In the genomic region with DNA sequence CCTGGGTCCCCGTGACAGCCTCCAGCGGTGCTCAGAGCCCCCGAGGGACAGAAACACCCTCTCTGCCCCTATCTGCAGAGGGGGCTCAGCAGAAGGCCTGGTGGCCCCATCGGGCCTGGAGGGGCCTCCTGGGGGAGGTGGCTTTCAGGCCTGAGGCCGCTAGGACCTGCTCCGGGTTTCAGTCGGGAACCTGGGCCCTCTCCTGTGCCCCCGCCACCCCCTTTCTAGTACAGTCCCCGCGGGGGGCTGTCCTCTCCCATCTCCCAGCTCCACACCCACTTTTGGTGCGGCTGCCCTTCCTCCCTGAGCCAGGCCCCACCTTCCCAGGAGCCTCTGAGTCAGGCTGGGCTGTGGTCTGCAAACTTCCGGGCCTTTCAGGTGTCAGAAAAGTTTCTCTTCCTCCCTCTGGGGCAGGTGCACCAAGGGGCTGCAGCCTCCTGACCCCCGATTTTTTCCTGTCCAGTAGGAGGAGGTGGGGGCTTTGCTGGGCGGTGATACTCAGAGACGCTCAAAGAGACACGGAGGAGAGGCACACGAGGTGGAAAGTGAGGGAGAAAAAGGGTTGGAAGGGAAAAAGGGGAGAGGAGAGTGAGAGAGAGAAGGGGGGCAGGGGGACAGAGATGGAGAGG, we compare ENCODE assay signal across 8 cellular contexts. TPM values are rescaled to one million over a fixed set of nuclear protein-coding genes. Genes with fewer than 3 reads are reported as not detected.
DNase-seq lines count a peak whose midpoint lies in the region; ATAC-seq and TF ChIP-seq lines count a peak whose summit lies in the region.

No MANE protein-coding gene starts in this region.

- TF ChIP-seq CTCF in Loucy (conservative IDR thresholded peaks at IDR 0.05; ENCODE audit: low read length) (no peak), mucosa of descending colon (IDR thresholded peaks at IDR 0.05) (no peak)

- H3K36me3 Mint-ChIP-seq in CD4-positive, alpha-beta memory T cell: peaks cover 17 to 32% of the 10 kb centered on the region in 2 donors

- POLR2A ChIA-PET in CD4-positive, alpha-beta memory T cell (lab: Charles Lee; ENCODE audit: partially characterized antibody): interaction anchor here (0.6 to 3.8 kb wide), 11 partner anchors 11 to 93 kb away, joined by 3 to 17 read pairs (median 4); no protein-coding TSS in a partner anchor

- H3K27me3 Mint-ChIP-seq in CD4-positive, alpha-beta memory T cell: no peaks in the 10 kb centered on the region

- no peaks in the 10 kb centered on the region for H3F3A ChIP-seq in Loucy (ENCODE audit: low read depth)

- no peaks in the 10 kb centered on the region for H3K9me3 ChIP-seq in CD4-positive, alpha-beta memory T cell (ENCODE audit: control insufficient read depth in 1 of 2, low read length in 2 of 2)
- H3K9me3 ChIP-seq in Loucy (ENCODE audit: insufficient read depth, low read depth, low read length) (no peaks in the 10 kb centered on the region), mucosa of descending colon (no peaks in the 10 kb centered on the region)

- H3K4me1 ChIP-seq in CD4-positive, alpha-beta memory T cell (ENCODE audit: insufficient read depth, low read length): peaks cover 60% of the 10 kb centered on the region
- H3K4me1 ChIP-seq in Loucy (ENCODE audit: insufficient read depth, low read length, poor library complexity, severe bottlenecking) (peaks cover 40% of the 10 kb centered on the region), mucosa of descending colon (ENCODE audit: low read depth) (no peaks in the 10 kb centered on the region)

- CTCF ChIA-PET in CD4-positive, alpha-beta memory T cell (lab: Charles Lee; ENCODE audit: partially characterized antibody): interaction anchor here (1.8 to 4.0 kb wide), 3 partner anchors 22 to 112 kb away, joined by 5 to 37 read pairs (median 8); no protein-coding TSS in a partner anchor

- no peaks in the 10 kb centered on the region for H3K27me3 ChIP-seq in CD4-positive, alpha-beta memory T cell (ENCODE audit: insufficient read depth, low read length)
- H3K27me3 ChIP-seq in Loucy (ENCODE audit: insufficient read depth, low read length, poor library complexity, severe bottlenecking): no peaks in the 10 kb centered on the region

- H3K27ac Mint-ChIP-seq in CD4-positive, alpha-beta memory T cell: peak overlapping the region; percentile 90 to 97 (median 95)

- no peaks in the 10 kb centered on the region for H3K9me3 Mint-ChIP-seq in CD4-positive, alpha-beta memory T cell

- peaks cover 36 to 72% (median 50%) of the 10 kb centered on the region in 4 donors for H3K4me1 Mint-ChIP-seq in CD4-positive, alpha-beta memory T cell

- peak; percentile 55 to 87 (median 64) for DNase-seq in CD4-positive, alpha-beta memory T cell
- peak; percentile 89 for DNase-seq in activated effector memory CD4-positive, alpha-beta T cell treated with anti-CD3 and anti-CD28 coated beads, Interleukin-2, amount 50 U/mL, for 16 hours
- peak; percentile 42 to 78 (median 44) for DNase-seq in mucosa of descending colon
- no peak for DNase-seq in NCI-H524 (lab: John Stamatoyannopoulos, UW)
- no peak for DNase-seq in NCI-H2171 (lab: John Stamatoyannopoulos, UW)
- DNase-seq in HuH-7.5 (ENCODE audit: low spot score): no peak

- H3K9me2 ChIP-seq in Loucy (replicated peaks; ENCODE audit: low read depth, low read length): no peaks in the 10 kb centered on the region

- peaks cover 16% of the 10 kb centered on the region for H4K20me1 ChIP-seq in Loucy (ENCODE audit: insufficient read depth, low read length, poor library complexity, severe bottlenecking)

- H3K79me2 ChIP-seq in Loucy (ENCODE audit: insufficient read depth, low read length): peaks cover 51% of the 10 kb centered on the region

- H3K4me3 Mint-ChIP-seq in CD4-positive, alpha-beta memory T cell: peak overlapping the region; percentile 92 to 97 (median 96)

- peak overlapping the region; percentile 92 for H3K4me2 ChIP-seq in Loucy (ENCODE audit: low read depth, low read length, poor library complexity, severe bottlenecking)

- ATAC-seq in GM21526 (IDR thresholded peaks at IDR 0.05; ENCODE audit: low FRiP score, unreplicated experiment) (peak; percentile 72), mucosa of descending colon (peak; percentile 78)

- H3K36me3 ChIP-seq in CD4-positive, alpha-beta memory T cell (ENCODE audit: insufficient read depth, low read length): no peaks in the 10 kb centered on the region
- H3K36me3 ChIP-seq in Loucy (ENCODE audit: insufficient read depth, low read length) (no peaks in the 10 kb centered on the region), mucosa of descending colon (ENCODE audit: low read depth) (no peaks in the 10 kb centered on the region)

- H3K27ac ChIP-seq in CD4-positive, alpha-beta memory T cell (ENCODE audit: low read depth, low read length): peak overlapping the region; percentile 93

- peak overlapping the region; percentile 83 for H3K9ac ChIP-seq in Loucy (ENCODE audit: low read depth, low read length, poor library complexity, severe bottlenecking)

- peak overlapping the region; percentile 66 to 84 for H3K4me3 ChIP-seq in CD4-positive, alpha-beta memory T cell (ENCODE audit: low read length in 2 of 2)
- H3K4me3 ChIP-seq in Loucy (ENCODE audit: low read length, poor library complexity, severe bottlenecking) (peak overlapping the region; percentile 95), mucosa of descending colon (no peak overlapping the region)

- peak overlapping the region; percentile 95 for H2AFZ ChIP-seq in Loucy (ENCODE audit: low read length)

- intact Hi-C loops in CD4-positive, alpha-beta memory T cell (cut with micrococcal nuclease): loop anchor here (1.0 to 2.0 kb wide), 3 partner anchors 22 to 112 kb away; no protein-coding TSS in a partner anchor
- intact Hi-C loops in mucosa of descending colon (cut with DNase I, micrococcal nuclease): no loop called here

RNA-seq across cellular contexts. Expression of a gene that starts 0.7 kb away (rescaled TPM):
- total RNA-seq in CD4-positive, alpha-beta memory T cell: 100 to 1,000 TPM; 131 to 136 TPM
- polyA plus RNA-seq in CD4-positive, alpha-beta memory T cell: 10 to 100 TPM in 1 of 2 donors, 1 to 10 TPM in 1; 4.9 to 39.6 TPM
- 1 to 10 TPM; 1.6 to 3.2 (median 3.2) TPM for total RNA-seq in mucosa of descending colon

Comparison
In these comparisons a context has a peak if more than half of its experiments do, and no peak if none do; other contexts are left out.
1. DNase-seq: peak in CD4-positive, alpha-beta memory T cell (5 of 5), activated effector memory CD4-positive, alpha-beta T cell treated with anti-CD3 and anti-CD28 coated beads, Interleukin-2, amount 50 U/mL, for 16 hours (single experiment) and mucosa of descending colon (3 of 3); none in NCI-H524 (0 of 2), NCI-H2171 (single experiment) and HuH-7.5 (single experiment).
2. RNA of a gene that starts 0.7 kb away (total RNA-seq): 131 to 136 TPM in CD4-positive, alpha-beta memory T cell; 1.6 to 3.2 TPM in mucosa of descending colon; every median in the first group is over 10 times any median in the second.